ENCODE assay signal across 26 cellular contexts in genomic region chr12:116297224-116297834, GRCh38.
"Had no signal": no experiment of that assay in that cellular context is flagged by ENCODE, and none has a peak within 500 bp of the region (broad histone marks: within the 10 kb centered on the region; RNA-seq: fewer than 3 reads in every experiment).

No MANE protein-coding gene starts in this region.

- FAIRE-seq: endometrium, islet of Langerhans, keratinocyte had no signal

- DNase-seq: colonic mucosa; cortex of kidney; effector CD8-positive, alpha-beta T cell; effector memory CD8-positive, alpha-beta T cell; endodermal cell; erythroblast; esophagus squamous epithelium; foreskin fibroblast; foreskin melanocyte; gastrocnemius medialis; glutamatergic neuron; head of caudate nucleus; heart right ventricle; hippocampal formation; left cardiac atrium; left lung; left ventricle myocardium superior; lower lobe of right lung; mesenchymal stem cell; midbrain had no signal

- H3K27ac Mint-ChIP-seq: dendritic cell treated with granulocyte-macrophage colony-stimulating factor and Interleukin-4, amounts not matched to agents 40 ng/mL and 50 ng/mL, for 4 days; effector memory CD8-positive, alpha-beta T cell; endodermal cell had no signal

- H3K4me1 ChIP-seq: colonic mucosa, gastrocnemius medialis had no signal

- H3K27ac ChIP-seq: colonic mucosa, epithelial cell of prostate, esophagus squamous epithelium, gastrocnemius medialis, heart right ventricle, left lung, lower lobe of right lung had no signal

- ATAC-seq: effector memory CD8-positive, alpha-beta T cell; esophagus mucosa; gastrocnemius medialis; heart right ventricle; left cardiac atrium; left lung; left ventricle myocardium superior; lower lobe of right lung had no signal

- H3K36me3 ChIP-seq: colonic mucosa, esophagus squamous epithelium, gastrocnemius medialis, heart right ventricle, left lung, lower lobe of right lung had no signal

- H3K4me3 ChIP-seq: colonic mucosa, esophagus squamous epithelium, gastrocnemius medialis, heart right ventricle, left lung, lower lobe of right lung had no signal

- H3K4me3 Mint-ChIP-seq: dendritic cell treated with granulocyte-macrophage colony-stimulating factor and Interleukin-4, amounts not matched to agents 40 ng/mL and 50 ng/mL, for 4 days; effector memory CD8-positive, alpha-beta T cell; endodermal cell had no signal

- H3K9me3 Mint-ChIP-seq: dendritic cell treated with granulocyte-macrophage colony-stimulating factor and Interleukin-4, amounts not matched to agents 40 ng/mL and 50 ng/mL, for 4 days; effector memory CD8-positive, alpha-beta T cell; endodermal cell had no signal

- H3K27me3 ChIP-seq: colonic mucosa, esophagus squamous epithelium, gastrocnemius medialis, heart right ventricle, left lung had no signal

- H3K9me3 ChIP-seq: colonic mucosa, esophagus squamous epithelium, gastrocnemius medialis, heart right ventricle, left lung, lower lobe of right lung had no signal
